ENCODE assay signal across 20 cellular contexts in the genomic region with DNA sequence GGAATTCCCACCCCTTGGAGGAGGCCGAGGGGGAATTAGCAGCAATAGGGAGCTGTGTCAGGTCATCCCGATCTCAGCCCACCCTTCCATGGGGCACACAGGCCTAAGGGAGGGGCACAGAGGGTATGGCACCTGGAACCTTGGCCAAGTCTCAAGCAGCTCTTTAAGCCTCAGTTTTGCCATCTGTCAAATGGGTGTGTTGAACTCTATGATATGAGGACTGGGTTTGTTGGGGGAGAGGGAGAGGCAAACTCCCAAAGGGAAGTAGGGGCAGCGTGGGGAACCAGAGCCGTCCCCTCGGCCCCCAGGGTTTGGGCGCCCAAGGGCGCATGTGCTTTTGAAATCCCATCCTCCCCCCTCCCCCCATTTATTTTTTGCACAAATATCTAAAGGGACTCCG. TPM values are rescaled to one million over a fixed set of nuclear protein-coding genes. Genes with fewer than 3 reads are reported as not detected.
DNase-seq lines count a peak whose midpoint lies in the region; ATAC-seq lines count a peak whose summit lies in the region.
"Had no signal": no experiment of that assay in that cellular context is flagged by ENCODE, and none has a peak within 500 bp of the region (broad histone marks: within the 10 kb centered on the region; RNA-seq: fewer than 3 reads in every experiment).

No MANE protein-coding gene starts in this region.

- peak overlapping the region; percentile 17 for H3K4me3 Mint-ChIP-seq in activated CD4-positive, alpha-beta memory T cell treated with anti-CD3 and anti-CD28 coated beads for 36 hours
- H3K4me3 Mint-ChIP-seq in activated CD4-positive, alpha-beta memory T cell treated with anti-CD3 and anti-CD28 coated beads, Interleukin-2, amount 10 ng/mL, durations not matched to agents 7 days and 5 days, result no peak overlapping the region
- H3K4me3 Mint-ChIP-seq in memory B cell (peak overlapping the region; percentile 50), T-helper 17 cell (no peak overlapping the region)
- H3K4me3 Mint-ChIP-seq: mesothelial cell of epicardium had no signal

- H3K27ac ChIP-seq in SK-N-MC, result no peak overlapping the region
- H3K27ac ChIP-seq in caudate nucleus (ENCODE audit: low read depth, low read length), result no peak overlapping the region
- H3K27ac ChIP-seq: brain microvascular endothelial cell, colonic mucosa, VCaP had no signal

- no peaks in the 10 kb centered on the region for H3K9me3 Mint-ChIP-seq in activated CD4-positive, alpha-beta memory T cell treated with anti-CD3 and anti-CD28 coated beads for 36 hours
- no peaks in the 10 kb centered on the region for H3K9me3 Mint-ChIP-seq in activated CD4-positive, alpha-beta memory T cell treated with anti-CD3 and anti-CD28 coated beads, Interleukin-2, amount 10 ng/mL, durations not matched to agents 7 days and 5 days
- peaks cover 2% of the 10 kb centered on the region for H3K9me3 Mint-ChIP-seq in memory B cell
- H3K9me3 Mint-ChIP-seq: mesothelial cell of epicardium; naive thymus-derived CD8-positive, alpha-beta T cell; T-helper 2 cell treated with Interferon-gamma antibody and Interleukin-4, amounts not matched to agents 5 μg/mL and 100 μg/mL, for 36 hours had no signal

- no peak overlapping the region for H3K27ac Mint-ChIP-seq in activated CD4-positive, alpha-beta memory T cell treated with anti-CD3 and anti-CD28 coated beads for 36 hours
- no peak overlapping the region for H3K27ac Mint-ChIP-seq in activated CD4-positive, alpha-beta memory T cell treated with anti-CD3 and anti-CD28 coated beads, Interleukin-2, amount 10 ng/mL, durations not matched to agents 7 days and 5 days
- H3K27ac Mint-ChIP-seq in memory B cell, result no peak overlapping the region
- H3K27ac Mint-ChIP-seq in T-helper 17 cell, result no peak overlapping the region
- H3K27ac Mint-ChIP-seq: mesothelial cell of epicardium; T-helper 2 cell treated with Interferon-gamma antibody and Interleukin-4, amounts not matched to agents 5 μg/mL and 100 μg/mL, for 36 hours had no signal

- intact Hi-C loops in activated CD4-positive, alpha-beta memory T cell treated with anti-CD3 and anti-CD28 coated beads for 36 hours (cut with micrococcal nuclease), result no loop called here

- no peaks in the 10 kb centered on the region for H3K27me3 ChIP-seq in H7 (ENCODE audit: control insufficient read depth, insufficient read depth, low read length)

- H3K9me3 ChIP-seq in SK-N-MC (ENCODE audit: low read depth, low read length) (no peaks in the 10 kb centered on the region), T-helper 17 cell (ENCODE audit: control insufficient read depth, low read length, poor library complexity, severe bottlenecking) (no peaks in the 10 kb centered on the region)
- H3K9me3 ChIP-seq: BE2C, colonic mucosa, left lung had no signal

- no peak for DNase-seq in activated CD4-positive, alpha-beta memory T cell treated with anti-CD3 and anti-CD28 coated beads for 36 hours
- no peak for DNase-seq in activated CD4-positive, alpha-beta memory T cell treated with anti-CD3 and anti-CD28 coated beads, Interleukin-2, amount 10 ng/mL, durations not matched to agents 7 days and 5 days
- DNase-seq in H7 (no peak), SK-N-MC (ENCODE audit: low read depth, low spot score) (no peak), memory B cell (ENCODE audit: low spot score in 2 of 2) (no peak), T-helper 17 cell (no peak), caudate nucleus (lab: John Stamatoyannopoulos, UW) (no peak), pons (ENCODE audit: low spot score) (no peak)
- DNase-seq: BE2C; effector memory CD4-positive, alpha-beta T cell; NCI-H1694; NCI-H510A treated with DMSO at 0.1 percent for 48 hours had no signal

- H3K4me3 ChIP-seq in H7 (ENCODE audit: insufficient read depth, low read depth, low read length) (peak overlapping the region; percentile 34), SK-N-MC (peak overlapping the region; percentile 89)

- peaks cover 7% of the 10 kb centered on the region for H3K4me1 Mint-ChIP-seq in activated CD4-positive, alpha-beta memory T cell treated with anti-CD3 and anti-CD28 coated beads for 36 hours (ENCODE audit: low read depth)
- H3K4me1 Mint-ChIP-seq in activated CD4-positive, alpha-beta memory T cell treated with anti-CD3 and anti-CD28 coated beads, Interleukin-2, amount 10 ng/mL, durations not matched to agents 7 days and 5 days, result peaks cover 9% of the 10 kb centered on the region
- peaks cover 12% of the 10 kb centered on the region for H3K4me1 Mint-ChIP-seq in memory B cell
- H3K4me1 Mint-ChIP-seq in T-helper 17 cell, result peaks cover 14% of the 10 kb centered on the region

- H3K36me3 ChIP-seq in H7 (replicated peaks; ENCODE audit: control insufficient read depth, insufficient read depth, low read length) (no peaks in the 10 kb centered on the region; the same call in 1 of the 2 replicates), SK-N-MC (ENCODE audit: insufficient read depth, low read length) (no peaks in the 10 kb centered on the region)
- H3K36me3 ChIP-seq: brain microvascular endothelial cell, colonic mucosa, left lung had no signal

- POLR2A ChIA-PET in activated CD4-positive, alpha-beta memory T cell treated with anti-CD3 and anti-CD28 coated beads for 36 hours (lab: Charles Lee), result no interaction called here
- POLR2A ChIA-PET in activated CD4-positive, alpha-beta memory T cell treated with anti-CD3 and anti-CD28 coated beads, Interleukin-2, amount 10 ng/mL, durations not matched to agents 7 days and 5 days (lab: Charles Lee), result interaction anchor here (1.0 to 1.4 kb wide), 3 partner anchors 17 to 198 kb away, joined by 3 to 4 read pairs (median 3); no protein-coding TSS in a partner anchor

- H3K27me3 Mint-ChIP-seq in activated CD4-positive, alpha-beta memory T cell treated with anti-CD3 and anti-CD28 coated beads for 36 hours, result peaks cover 30% of the 10 kb centered on the region
- peaks cover 35% of the 10 kb centered on the region for H3K27me3 Mint-ChIP-seq in activated CD4-positive, alpha-beta memory T cell treated with anti-CD3 and anti-CD28 coated beads, Interleukin-2, amount 10 ng/mL, durations not matched to agents 7 days and 5 days
- peaks cover 26% of the 10 kb centered on the region for H3K27me3 Mint-ChIP-seq in memory B cell
- H3K27me3 Mint-ChIP-seq in T-helper 17 cell, result peaks cover 42% of the 10 kb centered on the region

- no peak overlapping the region for H3K9ac ChIP-seq in SK-N-MC (ENCODE audit: insufficient read length)

- ATAC-seq in memory B cell (ENCODE audit: low read depth), result no peak
- ATAC-seq in T-helper 17 cell, result no peak

- no peaks in the 10 kb centered on the region for H3K36me3 Mint-ChIP-seq in activated CD4-positive, alpha-beta memory T cell treated with anti-CD3 and anti-CD28 coated beads for 36 hours
- no peaks in the 10 kb centered on the region for H3K36me3 Mint-ChIP-seq in activated CD4-positive, alpha-beta memory T cell treated with anti-CD3 and anti-CD28 coated beads, Interleukin-2, amount 10 ng/mL, durations not matched to agents 7 days and 5 days (ENCODE audit: low read depth)
- peaks cover 4% of the 10 kb centered on the region for H3K36me3 Mint-ChIP-seq in memory B cell
- peaks cover 2% of the 10 kb centered on the region for H3K36me3 Mint-ChIP-seq in T-helper 17 cell (ENCODE audit: low read depth)
- H3K36me3 Mint-ChIP-seq: mesothelial cell of epicardium; stimulated activated memory B cell treated with anti-CD40 and anti-IgM and Interleukin-4, amounts not matched to agents 10 μg/mL and 1 μg/mL and 100 μg/mL, for 72 hours had no signal

- CTCF ChIA-PET in activated CD4-positive, alpha-beta memory T cell treated with anti-CD3 and anti-CD28 coated beads for 36 hours (lab: Charles Lee), result interaction anchor here (1.4 to 4.6 kb wide), 2 partner anchors 17 to 109 kb away, joined by 3 to 25 read pairs; no protein-coding TSS in a partner anchor
- CTCF ChIA-PET in activated CD4-positive, alpha-beta memory T cell treated with anti-CD3 and anti-CD28 coated beads, Interleukin-2, amount 10 ng/mL, durations not matched to agents 7 days and 5 days (lab: Charles Lee), result interaction anchor here (1.5 kb wide), 1 partner anchor 94 kb away, joined by 4 read pairs; the partner anchor contains the start of gene PGLS

RNA-seq across cellular contexts. Expression of gene COLGALT1, which starts 49.7 kb away (rescaled TPM):
- total RNA-seq in activated CD4-positive, alpha-beta memory T cell treated with anti-CD3 and anti-CD28 coated beads for 36 hours, result 10 to 100 TPM; 46.6 to 46.8 TPM
- 10 to 100 TPM; 36.1 to 38.9 TPM for total RNA-seq in activated CD4-positive, alpha-beta memory T cell treated with anti-CD3 and anti-CD28 coated beads, Interleukin-2, amount 10 ng/mL, durations not matched to agents 7 days and 5 days
- total RNA-seq in H7 (2014; rRNA removed; shearing (Covaris generic)), result 49.5 and 52.0 TPM in 2 replicates
- total RNA-seq in T-helper 17 cell, result 10 to 100 TPM; 42.1 to 42.4 TPM

Comparison
In these comparisons a context has a peak if more than half of its experiments do, and no peak if none do; other contexts are left out.
1. H3K4me3 Mint-ChIP-seq: peak in activated CD4-positive, alpha-beta memory T cell treated with anti-CD3 and anti-CD28 coated beads for 36 hours (single experiment) and memory B cell (single experiment); none in activated CD4-positive, alpha-beta memory T cell treated with anti-CD3 and anti-CD28 coated beads, Interleukin-2, amount 10 ng/mL, durations not matched to agents 7 days and 5 days (single experiment) and T-helper 17 cell (single experiment).